ENCODE assay signal across 10 cellular contexts in genomic region chr18:47883771-47884413, GRCh38. TPM values are rescaled to one million over a fixed set of nuclear protein-coding genes. Genes with fewer than 3 reads are reported as not detected.
DNase-seq lines count a peak whose midpoint lies in the region; ATAC-seq, FAIRE-seq and TF ChIP-seq lines count a peak whose summit lies in the region.
"Had no signal": no experiment of that assay in that cellular context is flagged by ENCODE, and none has a peak within 500 bp of the region (broad histone marks: within the 10 kb centered on the region; RNA-seq: fewer than 3 reads in every experiment).

No MANE protein-coding gene starts in this region.

- TF ChIP-seq CTCF in endothelial cell of umbilical vein (IDR thresholded peaks at IDR 0.05; ENCODE audit: extremely low read depth in 1 of 2, insufficient read depth in 1 of 2, low read depth in 1 of 2, low read length in 2 of 2), result no peak

- BruUV-seq in endothelial cell of umbilical vein (replicated peaks; lab: Mats Ljungman, UMichigan), result no TSS peak

- FAIRE-seq in endothelial cell of umbilical vein (lab: Jason Lieb, UNC), result no peak

- H3K9ac ChIP-seq in endothelial cell of umbilical vein (replicated peaks; ENCODE audit: extremely low read depth, insufficient read depth, low read length), result no peak overlapping the region

- H3K4me3 ChIP-seq in endothelial cell of umbilical vein (replicated peaks in 1 of 3; ENCODE audit: insufficient read depth in 1 of 3, low read depth in 1 of 3, low read length in 3 of 3), result no peak overlapping the region
- H3K4me3 ChIP-seq: lower lobe of right lung had no signal

- POLR2A ChIA-PET in endothelial cell of umbilical vein (lab: Charles Lee), result no interaction called here

- H2AFZ ChIP-seq in endothelial cell of umbilical vein (ENCODE audit: low read depth, low read length), result no peak overlapping the region

- peaks cover 36% of the 10 kb centered on the region for H3K79me2 ChIP-seq in endothelial cell of umbilical vein (ENCODE audit: control insufficient read depth, insufficient read depth, low read length)

- H3K27me3 ChIP-seq in endothelial cell of umbilical vein (ENCODE audit: control insufficient read depth in 2 of 2, insufficient read depth in 2 of 2, low read length in 2 of 2), result no peaks in the 10 kb centered on the region

- H3K4me2 ChIP-seq in endothelial cell of umbilical vein (ENCODE audit: insufficient read depth, low read length), result no peak overlapping the region

- dilution Hi-C loops in endothelial cell of umbilical vein (cut with MboI; ENCODE audit: extremely low pct_ligation_motif_present, low sequenced_read_pairs), result no loop called here

- H4K20me1 ChIP-seq in endothelial cell of umbilical vein (replicated peaks; ENCODE audit: control insufficient read depth, extremely low read depth, insufficient read depth, low read length), result peaks cover 3% of the 10 kb centered on the region

- no peak overlapping the region for H3K27ac ChIP-seq in endothelial cell of umbilical vein (ENCODE audit: insufficient read depth, low read depth, low read length)
- H3K27ac ChIP-seq: lower lobe of right lung had no signal

- ATAC-seq in HG02973 (IDR thresholded peaks at IDR 0.05; ENCODE audit: unreplicated experiment) (no peak), GM21619 (IDR thresholded peaks at IDR 0.05; ENCODE audit: unreplicated experiment) (no peak)

- no peaks in the 10 kb centered on the region for H3K9me1 ChIP-seq in endothelial cell of umbilical vein (replicated peaks; ENCODE audit: control insufficient read depth, extremely low read depth, insufficient read depth, low read length)

- TF ChIP-seq POLR2A in endothelial cell of umbilical vein (IDR thresholded peaks at IDR 0.05; ENCODE audit: low read depth, low read length), result no peak

- intact Hi-C loops in endothelial cell of umbilical vein (cut with micrococcal nuclease), result no loop called here

- DNase-seq in activated T-cell treated with anti-CD3 and anti-CD28 coated beads for 24 hours (ENCODE audit: low read depth) (peak; percentile 28), activated T-cell treated with anti-CD3 and anti-CD28 coated beads for 4 hours (no peak), NCI-H226 (peak; percentile 77), endothelial cell of umbilical vein (ENCODE audit: low read depth, low spot score) (peak; percentile 11), UCSD-AML1 (lab: John Stamatoyannopoulos, UW; ENCODE audit: unreplicated experiment) (no peak)
- peak; percentile 27 to 52 for DNase-seq in stimulated activated CD4-positive, alpha-beta T cell treated with anti-CD3 and anti-CD28 coated beads, Interleukin-2, amount 100 ng/mL, for 24 hours
- DNase-seq: caudate nucleus, lower lobe of right lung had no signal

- no peaks in the 10 kb centered on the region for H3K4me1 ChIP-seq in endothelial cell of umbilical vein (ENCODE audit: control insufficient read depth, extremely low read depth, insufficient read depth, low read length)

- CTCF ChIA-PET in endothelial cell of umbilical vein (lab: Charles Lee), result no interaction called here

- H3K36me3 ChIP-seq in endothelial cell of umbilical vein (ENCODE audit: control insufficient read depth in 2 of 2, extremely low read depth in 1 of 2, insufficient read depth in 2 of 2, low read length in 2 of 2), result peaks cover 0 to 2% of the 10 kb centered on the region in 2 experiments

- no peaks in the 10 kb centered on the region for H3K9me3 ChIP-seq in endothelial cell of umbilical vein (replicated peaks; ENCODE audit: control insufficient read depth, insufficient read depth, low read length)
- H3K9me3 ChIP-seq: lower lobe of right lung had no signal

TF ChIP-seq in endothelial cell of umbilical vein, 7 proteins besides CTCF, POLR2A, EP300 and RAD21:
- TF ChIP-seq, protein P1, sequence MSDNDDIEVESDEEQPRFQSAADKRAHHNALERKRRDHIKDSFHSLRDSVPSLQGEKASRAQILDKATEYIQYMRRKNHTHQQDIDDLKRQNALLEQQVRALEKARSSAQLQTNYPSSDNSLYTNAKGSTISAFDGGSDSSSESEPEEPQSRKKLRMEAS (IDR thresholded peaks at IDR 0.05; ENCODE audit: insufficient read depth, insufficient read length), result no peak

RNA-seq across cellular contexts. Expression of gene SMAD2, which starts 46.6 kb away (rescaled TPM):
- total RNA-seq in endothelial cell of umbilical vein, result 110 and 123 TPM in 2 replicates
- polyA plus RNA-seq in endothelial cell of umbilical vein, result 33.0 and 40.3 TPM in 2 replicates
- 50.0 and 52.2 TPM in 2 replicates for polyA plus RNA-seq in endothelial cell of umbilical vein (2011; cell fraction: cytosol; rRNA removed)
- polyA plus RNA-seq in endothelial cell of umbilical vein (2011; cell fraction: nucleus; rRNA removed), result 45.9 and 52.3 TPM in 2 replicates
- polyA plus RNA-seq in endothelial cell of umbilical vein (2012), result 63.9 and 77.6 TPM in 2 replicates
- polyA minus RNA-seq in endothelial cell of umbilical vein, result 96.1 and 114 TPM in 2 replicates
- 154 TPM for polyA minus RNA-seq in endothelial cell of umbilical vein (2011; cell fraction: cytosol; rRNA and poly(A)+ RNA removed)
- 70.3 and 121 TPM in 2 replicates for polyA minus RNA-seq in endothelial cell of umbilical vein (2011; cell fraction: nucleus; rRNA and poly(A)+ RNA removed)

Comparison
In these comparisons a context has a peak if more than half of its experiments do, and no peak if none do; other contexts are left out.
1. DNase-seq: peak in activated T-cell treated with anti-CD3 and anti-CD28 coated beads for 24 hours (single experiment), NCI-H226 (single experiment), endothelial cell of umbilical vein (single experiment) and stimulated activated CD4-positive, alpha-beta T cell treated with anti-CD3 and anti-CD28 coated beads, Interleukin-2, amount 100 ng/mL, for 24 hours (2 of 2); none in activated T-cell treated with anti-CD3 and anti-CD28 coated beads for 4 hours (single experiment) and UCSD-AML1 (single experiment).